Comparison of ENCODE assay signal across 8 cellular contexts in the genomic region with DNA sequence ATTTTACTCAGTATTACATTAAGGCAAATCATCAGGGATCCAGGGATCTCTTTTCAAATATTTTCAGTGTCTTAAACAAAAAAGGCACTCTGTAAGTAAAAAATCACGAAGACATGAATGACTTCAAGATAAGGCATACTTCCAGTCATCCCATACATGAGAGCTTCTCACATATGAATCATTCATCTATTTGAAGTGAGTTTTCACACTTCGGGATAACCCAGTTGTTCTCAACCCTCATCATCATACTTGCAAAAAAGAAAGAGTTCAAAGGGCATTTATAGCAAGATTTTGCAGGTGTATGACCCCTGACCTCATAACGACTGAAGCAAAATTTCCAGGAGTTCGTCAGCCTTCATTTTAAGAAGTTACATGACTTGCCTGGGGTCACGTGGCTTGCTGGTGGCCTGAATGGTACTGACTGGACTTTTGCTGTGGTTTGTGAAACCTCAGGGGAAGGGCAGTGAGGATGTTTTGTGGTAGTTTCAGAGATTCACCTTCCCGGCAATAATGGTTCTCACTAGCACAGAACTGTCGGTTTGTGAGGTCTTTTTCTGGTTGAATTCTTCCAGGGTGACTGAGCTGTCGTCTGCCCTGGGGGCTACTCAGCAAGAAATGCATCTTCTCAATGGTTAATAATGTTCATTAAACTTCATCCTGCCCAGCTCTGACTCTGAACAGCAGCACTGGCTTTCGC.
DNase-seq lines count a peak whose midpoint lies in the region; ATAC-seq and TF ChIP-seq lines count a peak whose summit lies in the region.

No MANE protein-coding gene starts in this region.

- intact Hi-C loops in dorsolateral prefrontal cortex (cut with DNase I) = loop anchor here (2.0 to 10.0 kb wide), 4 partner anchors 21 to 583 kb away; no protein-coding TSS in a partner anchor
- intact Hi-C loops in heart right ventricle (cut with DNase I) = loop anchor here (1.0 to 10.0 kb wide), 10 partner anchors 63 to 583 kb away; no protein-coding TSS in a partner anchor

- no peaks in the 10 kb centered on the region for H3K27me3 ChIP-seq in dorsolateral prefrontal cortex
- peaks cover 0 to 6% (median 0%) of the 10 kb centered on the region in 7 donors for H3K27me3 ChIP-seq in heart right ventricle

- H3K27ac ChIP-seq in dorsolateral prefrontal cortex (no peak overlapping the region), heart right ventricle (no peak overlapping the region)

- no peaks in the 10 kb centered on the region for H3K9me3 ChIP-seq in heart right ventricle

- H3K4me1 ChIP-seq in heart right ventricle = peaks cover 0 to 12% (median 3%) of the 10 kb centered on the region in 9 donors

- ATAC-seq in GM18867 (IDR thresholded peaks at IDR 0.05; ENCODE audit: unreplicated experiment) (peak; percentile 61), GM21717 (IDR thresholded peaks at IDR 0.05; ENCODE audit: unreplicated experiment) (peak; percentile 52), HG03442 (IDR thresholded peaks at IDR 0.05; ENCODE audit: unreplicated experiment) (peak; percentile 61), heart right ventricle (no peak)

- no peaks in the 10 kb centered on the region for H3K36me3 ChIP-seq in heart right ventricle

- TF ChIP-seq CTCF in dorsolateral prefrontal cortex (IDR thresholded peaks at IDR 0.05 in 54 of 56, conservative IDR thresholded peaks at IDR 0.05 in 2 of 56; ENCODE audit: low read depth in 1 of 56, partially characterized antibody in 56 of 56) = no peak
- TF ChIP-seq CTCF in heart right ventricle (IDR thresholded peaks at IDR 0.05) = no peak

- 42 to 49% methylated on average over 9 of the region's 9 CpGs for WGBS in heart right ventricle, 2 donors

- peak; percentile 8 for DNase-seq in myocyte (ENCODE audit: low read depth)
- DNase-seq in NCI-H1417 (lab: John Stamatoyannopoulos, UW) = no peak
- no peak for DNase-seq in dorsolateral prefrontal cortex
- no peak for DNase-seq in NCI-H2227 (lab: John Stamatoyannopoulos, UW; ENCODE audit: unreplicated experiment)
- DNase-seq in heart right ventricle = no peak

- peak overlapping the region in 18 of 59 donors; percentile 7 to 51 (median 32) for H3K4me3 ChIP-seq in dorsolateral prefrontal cortex
- no peak overlapping the region for H3K4me3 ChIP-seq in heart right ventricle

Comparison
In these comparisons a context has a peak if more than half of its experiments do, and no peak if none do; other contexts are left out.
1. ATAC-seq: peak in GM18867 (single experiment), GM21717 (single experiment) and HG03442 (single experiment); none in heart right ventricle (0 of 8).